In genomic region chr7:156026076-156027002, GRCh38 we compare ENCODE assay signal across 25 cellular contexts.
"Had no signal": no experiment of that assay in that cellular context is flagged by ENCODE, and none has a peak within 500 bp of the region (broad histone marks: within the 10 kb centered on the region; RNA-seq: fewer than 3 reads in every experiment).

No MANE protein-coding gene starts in this region.

- H3K27me3 Mint-ChIP-seq: activated CD4-positive, alpha-beta T cell treated with anti-CD3 and anti-CD28 coated beads, Interleukin-2, amount 10 ng/mL, durations not matched to agents 24 days and 14 days; activated naive CD8-positive, alpha-beta T cell treated with anti-CD3 and anti-CD28 coated beads, Interleukin-2, amount 50 U/mL, for 24 hours had no signal

- H3K27ac Mint-ChIP-seq: activated CD4-positive, alpha-beta T cell treated with anti-CD3 and anti-CD28 coated beads, Interleukin-2, amount 10 ng/mL, durations not matched to agents 24 days and 14 days; activated naive CD4-positive, alpha-beta T cell treated with anti-CD3 and anti-CD28 coated beads, Interleukin-2, amount 50 U/mL, for 72 hours; activated naive CD8-positive, alpha-beta T cell treated with anti-CD3 and anti-CD28 coated beads, Interleukin-2, amount 50 U/mL, for 24 hours; T-helper 17 cell; WTC11 had no signal

- H3K9me3 Mint-ChIP-seq: activated CD4-positive, alpha-beta T cell treated with anti-CD3 and anti-CD28 coated beads, Interleukin-2, amount 10 ng/mL, durations not matched to agents 24 days and 14 days; activated naive CD4-positive, alpha-beta T cell treated with anti-CD3 and anti-CD28 coated beads, Interleukin-2, amount 50 U/mL, for 72 hours; activated naive CD8-positive, alpha-beta T cell treated with anti-CD3 and anti-CD28 coated beads, Interleukin-2, amount 50 U/mL, for 24 hours; activated T-cell treated with anti-CD3 and anti-CD28 coated beads, Interleukin-2, amount 50 U/mL, for 4 hours; brain; central memory CD8-positive, alpha-beta T cell had no signal

- H3K4me3 Mint-ChIP-seq: activated CD4-positive, alpha-beta T cell treated with anti-CD3 and anti-CD28 coated beads, Interleukin-2, amount 10 ng/mL, durations not matched to agents 24 days and 14 days; activated naive CD8-positive, alpha-beta T cell treated with anti-CD3 and anti-CD28 coated beads, Interleukin-2, amount 50 U/mL, for 24 hours; activated T-cell treated with anti-CD3 and anti-CD28 coated beads, Interleukin-2, amount 50 U/mL, for 4 hours; brain; central memory CD8-positive, alpha-beta T cell; T-helper 17 cell; WTC11 had no signal

- H3K4me1 Mint-ChIP-seq: activated CD4-positive, alpha-beta T cell treated with anti-CD3 and anti-CD28 coated beads, Interleukin-2, amount 10 ng/mL, durations not matched to agents 24 days and 14 days; activated naive CD8-positive, alpha-beta T cell treated with anti-CD3 and anti-CD28 coated beads, Interleukin-2, amount 50 U/mL, for 24 hours; central memory CD8-positive, alpha-beta T cell; WTC11 had no signal

- ATAC-seq: activated naive CD4-positive, alpha-beta T cell treated with anti-CD3 and anti-CD28 coated beads, Interleukin-2, amount 50 U/mL, for 72 hours; activated naive CD8-positive, alpha-beta T cell treated with anti-CD3 and anti-CD28 coated beads, Interleukin-2, amount 50 U/mL, for 24 hours; activated T-cell treated with anti-CD3 and anti-CD28 coated beads, Interleukin-2, amount 50 U/mL, for 4 hours; T-helper 17 cell; WTC11 had no signal

- DNase-seq: activated CD4-positive, alpha-beta T cell treated with anti-CD3 and anti-CD28 coated beads for 1 hour; activated CD4-positive, alpha-beta T cell treated with anti-CD3 and anti-CD28 coated beads, Interleukin-2, amount 10 ng/mL, durations not matched to agents 24 days and 14 days; activated CD4-positive, alpha-beta T cell treated with anti-CD3 and anti-CD28 coated beads, Interleukin-2, amount 50 U/mL, for 48 hours; activated effector memory CD4-positive, alpha-beta T cell treated with anti-CD3 and anti-CD28 coated beads, Interleukin-2, amount 50 U/mL, for 16 hours; activated naive CD4-positive, alpha-beta T cell treated with Interleukin-2 at 50 U/mL for 16 hours; activated naive CD8-positive, alpha-beta T cell treated with anti-CD3 and anti-CD28 coated beads, Interleukin-2, amount 50 U/mL, for 24 hours; activated T-cell treated with anti-CD3 and anti-CD28 coated beads, Interleukin-2, amount 50 U/mL, for 4 hours; amygdala; KG1; NCI-H1048; NCI-H1417; NCI-H1694; NCI-H2029; NCI-H2107; NCI-H345; NCI-H510A; NCI-H526 treated with DMSO at 0.1 percent for 48 hours; NCI-H82; SIG-M5; T-helper 17 cell; T-helper 9 cell had no signal

- H3K36me3 Mint-ChIP-seq: activated naive CD4-positive, alpha-beta T cell treated with anti-CD3 and anti-CD28 coated beads, Interleukin-2, amount 50 U/mL, for 72 hours; brain had no signal
